ENCODE assay signal across 1 cellular context in genomic region chr2:26273501-26273900, GRCh38.
TF ChIP-seq lines count a peak whose summit lies in the region.

No MANE protein-coding gene starts in this region.

TF ChIP-seq in GM23338, 12 proteins besides CTCF, POLR2A, EP300 and RAD21:
- TF ChIP-seq, protein P1, sequence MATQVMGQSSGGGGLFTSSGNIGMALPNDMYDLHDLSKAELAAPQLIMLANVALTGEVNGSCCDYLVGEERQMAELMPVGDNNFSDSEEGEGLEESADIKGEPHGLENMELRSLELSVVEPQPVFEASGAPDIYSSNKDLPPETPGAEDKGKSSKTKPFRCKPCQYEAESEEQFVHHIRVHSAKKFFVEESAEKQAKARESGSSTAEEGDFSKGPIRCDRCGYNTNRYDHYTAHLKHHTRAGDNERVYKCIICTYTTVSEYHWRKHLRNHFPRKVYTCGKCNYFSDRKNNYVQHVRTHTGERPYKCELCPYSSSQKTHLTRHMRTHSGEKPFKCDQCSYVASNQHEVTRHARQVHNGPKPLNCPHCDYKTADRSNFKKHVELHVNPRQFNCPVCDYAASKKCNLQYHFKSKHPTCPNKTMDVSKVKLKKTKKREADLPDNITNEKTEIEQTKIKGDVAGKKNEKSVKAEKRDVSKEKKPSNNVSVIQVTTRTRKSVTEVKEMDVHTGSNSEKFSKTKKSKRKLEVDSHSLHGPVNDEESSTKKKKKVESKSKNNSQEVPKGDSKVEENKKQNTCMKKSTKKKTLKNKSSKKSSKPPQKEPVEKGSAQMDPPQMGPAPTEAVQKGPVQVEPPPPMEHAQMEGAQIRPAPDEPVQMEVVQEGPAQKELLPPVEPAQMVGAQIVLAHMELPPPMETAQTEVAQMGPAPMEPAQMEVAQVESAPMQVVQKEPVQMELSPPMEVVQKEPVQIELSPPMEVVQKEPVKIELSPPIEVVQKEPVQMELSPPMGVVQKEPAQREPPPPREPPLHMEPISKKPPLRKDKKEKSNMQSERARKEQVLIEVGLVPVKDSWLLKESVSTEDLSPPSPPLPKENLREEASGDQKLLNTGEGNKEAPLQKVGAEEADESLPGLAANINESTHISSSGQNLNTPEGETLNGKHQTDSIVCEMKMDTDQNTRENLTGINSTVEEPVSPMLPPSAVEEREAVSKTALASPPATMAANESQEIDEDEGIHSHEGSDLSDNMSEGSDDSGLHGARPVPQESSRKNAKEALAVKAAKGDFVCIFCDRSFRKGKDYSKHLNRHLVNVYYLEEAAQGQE (IDR thresholded peaks at IDR 0.05; ENCODE audit: unreplicated experiment): no peak
- TF ChIP-seq NANOG (IDR thresholded peaks at IDR 0.05; ENCODE audit: borderline replicate concordance) (no peak), CREB1 (CRISPR knock-in tag; IDR thresholded peaks at IDR 0.05; ENCODE audit: low read depth) (no peak), EZH2 (IDR thresholded peaks at IDR 0.05; ENCODE audit: low read depth, unreplicated experiment) (no peak), ZNF114 (CRISPR knock-in tag; IDR thresholded peaks at IDR 0.05) (no peak), ZNF462 (CRISPR knock-in tag; IDR thresholded peaks at IDR 0.05) (no peak), STAT1 (IDR thresholded peaks at IDR 0.05; ENCODE audit: unreplicated experiment) (no peak), POLR2AphosphoS5 (IDR thresholded peaks at IDR 0.05; ENCODE audit: low read depth) (no peak)
